9 cellular contexts compared by ENCODE assay signal in genomic region chr10:118870467-118871243, GRCh38.
DNase-seq lines count a peak whose midpoint lies in the region; ATAC-seq and TF ChIP-seq lines count a peak whose summit lies in the region.
"Had no signal": no experiment of that assay in that cellular context is flagged by ENCODE, and none has a peak within 500 bp of the region (broad histone marks: within the 10 kb centered on the region; RNA-seq: fewer than 3 reads in every experiment).

No MANE protein-coding gene starts in this region.

- no peak overlapping the region for H3K4me3 ChIP-seq in liver (ENCODE audit: low read depth in 1 of 3, low read length in 3 of 3)

- peak in 1 of 2 donors; percentile 14 for TF ChIP-seq RAD21 in liver (IDR thresholded peaks at IDR 0.05)

- ATAC-seq in HG03025 (IDR thresholded peaks at IDR 0.05; ENCODE audit: low FRiP score, unreplicated experiment): no peak

- H3K4me1 ChIP-seq in liver (ENCODE audit: control insufficient read depth in 4 of 4, insufficient read depth in 4 of 4, low read length in 3 of 4): peaks cover 0 to 11% (median 8%) of the 10 kb centered on the region in 4 donors

- no peak overlapping the region for H3K9ac ChIP-seq in liver (ENCODE audit: low read depth in 1 of 2, low read length in 2 of 2)

- DNase-seq in AG08395 (ENCODE audit: low spot score) (peak; percentile 81), LoVo (ENCODE audit: low spot score) (peak; percentile 9), cerebellum (ENCODE audit: low spot score) (peak; percentile 11), SK-N-DZ (ENCODE audit: low spot score) (no peak), OCI-M2 (lab: John Stamatoyannopoulos, UW; ENCODE audit: unreplicated experiment) (no peak)
- no peak for DNase-seq in stimulated activated CD4-positive, alpha-beta T cell treated with anti-CD3 and anti-CD28 coated beads, Interleukin-4, amount 100 ng/mL, for 1 hour
- DNase-seq: retina had no signal

- no peak for TF ChIP-seq CTCF in liver (IDR thresholded peaks at IDR 0.05; ENCODE audit: low read depth, low read length, missing input control)

- H3K9me3 ChIP-seq in liver (ENCODE audit: control insufficient read depth in 4 of 4, low read length in 3 of 4): no peaks in the 10 kb centered on the region

- H3K27ac ChIP-seq in liver (ENCODE audit: low read depth in 1 of 2, low read length in 2 of 2): peak overlapping the region in 1 of 2 donors; percentile 56

- no peaks in the 10 kb centered on the region for H3K27me3 ChIP-seq in liver (ENCODE audit: control insufficient read depth in 4 of 4, insufficient read depth in 4 of 4, low read length in 3 of 4)

- no peaks in the 10 kb centered on the region for H3K36me3 ChIP-seq in liver (ENCODE audit: control insufficient read depth in 4 of 4, insufficient read depth in 3 of 4, low read depth in 1 of 4, low read length in 3 of 4)

- 52% methylated on average over 4 of the region's 4 CpGs for whole genome bisulfite sequencing in liver

TF ChIP-seq in liver, 16 proteins besides CTCF, POLR2A, EP300 and RAD21:
- peak; percentile 38 for TF ChIP-seq SP1 (IDR thresholded peaks at IDR 0.05)
- TF ChIP-seq, protein P1, sequence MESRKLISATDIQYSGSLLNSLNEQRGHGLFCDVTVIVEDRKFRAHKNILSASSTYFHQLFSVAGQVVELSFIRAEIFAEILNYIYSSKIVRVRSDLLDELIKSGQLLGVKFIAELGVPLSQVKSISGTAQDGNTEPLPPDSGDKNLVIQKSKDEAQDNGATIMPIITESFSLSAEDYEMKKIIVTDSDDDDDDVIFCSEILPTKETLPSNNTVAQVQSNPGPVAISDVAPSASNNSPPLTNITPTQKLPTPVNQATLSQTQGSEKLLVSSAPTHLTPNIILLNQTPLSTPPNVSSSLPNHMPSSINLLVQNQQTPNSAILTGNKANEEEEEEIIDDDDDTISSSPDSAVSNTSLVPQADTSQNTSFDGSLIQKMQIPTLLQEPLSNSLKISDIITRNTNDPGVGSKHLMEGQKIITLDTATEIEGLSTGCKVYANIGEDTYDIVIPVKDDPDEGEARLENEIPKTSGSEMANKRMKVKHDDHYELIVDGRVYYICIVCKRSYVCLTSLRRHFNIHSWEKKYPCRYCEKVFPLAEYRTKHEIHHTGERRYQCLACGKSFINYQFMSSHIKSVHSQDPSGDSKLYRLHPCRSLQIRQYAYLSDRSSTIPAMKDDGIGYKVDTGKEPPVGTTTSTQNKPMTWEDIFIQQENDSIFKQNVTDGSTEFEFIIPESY (IDR thresholded peaks at IDR 0.05): no peak
- TF ChIP-seq ATF3 (IDR thresholded peaks at IDR 0.05): no peak
- TF ChIP-seq MAX (IDR thresholded peaks at IDR 0.05): no peak
- no peak for TF ChIP-seq FOXA1 (IDR thresholded peaks at IDR 0.05)
- TF ChIP-seq GABPA (IDR thresholded peaks at IDR 0.05 in 1 of 2, conservative IDR thresholded peaks at IDR 0.05 in 1 of 2): peak in 1 of 2 donors; percentile 36
- TF ChIP-seq NR2F2 (IDR thresholded peaks at IDR 0.05): peak; percentile 95
- no peak for TF ChIP-seq HNF4G (IDR thresholded peaks at IDR 0.05)
- TF ChIP-seq JUND (IDR thresholded peaks at IDR 0.05): peak in 1 of 2 donors; percentile 53
- no peak for TF ChIP-seq HNF4A (conservative IDR thresholded peaks at IDR 0.05)
- peak in 1 of 2 donors; percentile 18 for TF ChIP-seq EGR1 (IDR thresholded peaks at IDR 0.05; ENCODE audit: low read depth in 2 of 2)
- TF ChIP-seq YY1 (IDR thresholded peaks at IDR 0.05): no peak
- TF ChIP-seq FOXA2 (IDR thresholded peaks at IDR 0.05): no peak
- TF ChIP-seq TAF1 (conservative IDR thresholded peaks at IDR 0.05): no peak
- TF ChIP-seq RXRA (IDR thresholded peaks at IDR 0.05): peak; percentile 71 to 80
- TF ChIP-seq, protein P2, sequence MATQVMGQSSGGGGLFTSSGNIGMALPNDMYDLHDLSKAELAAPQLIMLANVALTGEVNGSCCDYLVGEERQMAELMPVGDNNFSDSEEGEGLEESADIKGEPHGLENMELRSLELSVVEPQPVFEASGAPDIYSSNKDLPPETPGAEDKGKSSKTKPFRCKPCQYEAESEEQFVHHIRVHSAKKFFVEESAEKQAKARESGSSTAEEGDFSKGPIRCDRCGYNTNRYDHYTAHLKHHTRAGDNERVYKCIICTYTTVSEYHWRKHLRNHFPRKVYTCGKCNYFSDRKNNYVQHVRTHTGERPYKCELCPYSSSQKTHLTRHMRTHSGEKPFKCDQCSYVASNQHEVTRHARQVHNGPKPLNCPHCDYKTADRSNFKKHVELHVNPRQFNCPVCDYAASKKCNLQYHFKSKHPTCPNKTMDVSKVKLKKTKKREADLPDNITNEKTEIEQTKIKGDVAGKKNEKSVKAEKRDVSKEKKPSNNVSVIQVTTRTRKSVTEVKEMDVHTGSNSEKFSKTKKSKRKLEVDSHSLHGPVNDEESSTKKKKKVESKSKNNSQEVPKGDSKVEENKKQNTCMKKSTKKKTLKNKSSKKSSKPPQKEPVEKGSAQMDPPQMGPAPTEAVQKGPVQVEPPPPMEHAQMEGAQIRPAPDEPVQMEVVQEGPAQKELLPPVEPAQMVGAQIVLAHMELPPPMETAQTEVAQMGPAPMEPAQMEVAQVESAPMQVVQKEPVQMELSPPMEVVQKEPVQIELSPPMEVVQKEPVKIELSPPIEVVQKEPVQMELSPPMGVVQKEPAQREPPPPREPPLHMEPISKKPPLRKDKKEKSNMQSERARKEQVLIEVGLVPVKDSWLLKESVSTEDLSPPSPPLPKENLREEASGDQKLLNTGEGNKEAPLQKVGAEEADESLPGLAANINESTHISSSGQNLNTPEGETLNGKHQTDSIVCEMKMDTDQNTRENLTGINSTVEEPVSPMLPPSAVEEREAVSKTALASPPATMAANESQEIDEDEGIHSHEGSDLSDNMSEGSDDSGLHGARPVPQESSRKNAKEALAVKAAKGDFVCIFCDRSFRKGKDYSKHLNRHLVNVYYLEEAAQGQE (IDR thresholded peaks at IDR 0.05): no peak

Comparison
In these comparisons a context has a peak if more than half of its experiments do, and no peak if none do; other contexts are left out.
1. DNase-seq: peak in AG08395 (single experiment), LoVo (single experiment) and cerebellum (single experiment); none in SK-N-DZ (single experiment), stimulated activated CD4-positive, alpha-beta T cell treated with anti-CD3 and anti-CD28 coated beads, Interleukin-4, amount 100 ng/mL, for 1 hour (single experiment) and OCI-M2 (single experiment).